Comparison of ENCODE assay signal across 21 cellular contexts in genomic region chr3:117534138-117534537, GRCh38.
DNase-seq lines count a peak whose midpoint lies in the region; ATAC-seq, FAIRE-seq and TF ChIP-seq lines count a peak whose summit lies in the region.
"Had no signal": no experiment of that assay in that cellular context is flagged by ENCODE, and none has a peak within 500 bp of the region (broad histone marks: within the 10 kb centered on the region; RNA-seq: fewer than 3 reads in every experiment).

No MANE protein-coding gene starts in this region.

- FAIRE-seq in HepG2 (lab: Jason Lieb, UNC), result no peak
- FAIRE-seq in RCC 7860 (lab: Jason Lieb, UNC), result peak; percentile 11
- no peak for FAIRE-seq in H1 (lab: Jason Lieb, UNC)
- FAIRE-seq: D721Med, G401.6, GM12891, GM19239 had no signal

- no peak overlapping the region for H2BK120ac ChIP-seq in H1 (replicated peaks; ENCODE audit: low read depth, low read length)

- H3K18ac ChIP-seq in H1 (ENCODE audit: extremely low read depth, low read length), result no peak overlapping the region

- POLR2A ChIA-PET in HepG2 (lab: Yijun Ruan, JAX) (no interaction called here), H1 (lab: Charles Lee; ENCODE audit: partially characterized antibody) (no interaction called here)

- H3K23me2 ChIP-seq in H1 (ENCODE audit: low read depth, low read length), result no peaks in the 10 kb centered on the region

- H2AFZ ChIP-seq in HepG2 (ENCODE audit: low read length) (no peak overlapping the region), H1 (ENCODE audit: low read length) (no peak overlapping the region)

- intact Hi-C loops in HepG2 (cut with micrococcal nuclease; ENCODE audit: unreplicated experiment), result no loop called here
- intact Hi-C loops in right lobe of liver (cut with DNase I), result no loop called here

- H3K9me3 ChIP-seq in HepG2 (ENCODE audit: low read length), result no peaks in the 10 kb centered on the region
- H3K9me3 ChIP-seq in right lobe of liver, result no peaks in the 10 kb centered on the region
- H3K9me3 ChIP-seq in H1 (ENCODE audit: insufficient read depth in 2 of 2, low read depth in 1 of 2, low read length in 1 of 2), result no peaks in the 10 kb centered on the region
- H3K9me3 ChIP-seq: BE2C, BLaER1, Caco-2 had no signal

- no peak overlapping the region for H4K8ac ChIP-seq in H1 (ENCODE audit: extremely low read depth, insufficient read depth, low read length)

- H3K79me2 ChIP-seq in HepG2 (ENCODE audit: insufficient read depth, low read length) (no peaks in the 10 kb centered on the region), H1 (ENCODE audit: control insufficient read depth in 1 of 2, insufficient read depth in 2 of 2, low read length in 2 of 2) (no peaks in the 10 kb centered on the region)

- TF ChIP-seq RAD21 in HepG2 (CRISPR knock-in tag; IDR thresholded peaks at IDR 0.05) (no peak), H1 (IDR thresholded peaks at IDR 0.05 in 1 of 2, conservative IDR thresholded peaks at IDR 0.05 in 1 of 2; ENCODE audit: low read depth in 2 of 2, low read length in 2 of 2) (no peak)

- TF ChIP-seq CTCF in HepG2 (CRISPR knock-in tag; IDR thresholded peaks at IDR 0.05), result no peak
- no peak for TF ChIP-seq CTCF in right lobe of liver (IDR thresholded peaks at IDR 0.05)
- TF ChIP-seq CTCF in H1 (IDR thresholded peaks at IDR 0.05; ENCODE audit: control extremely low read depth in 1 of 3, insufficient read depth in 1 of 3, low read depth in 1 of 3, low read length in 3 of 3), result no peak

- H3K56ac ChIP-seq in H1 (replicated peaks; ENCODE audit: insufficient read length, low read depth, low read length), result no peak overlapping the region

- no peak overlapping the region for H3K14ac ChIP-seq in H1 (ENCODE audit: insufficient read length)

- H3K4ac ChIP-seq in H1 (replicated peaks; ENCODE audit: insufficient read length, low read depth, low read length), result no peak overlapping the region

- TF ChIP-seq EP300 in HepG2 (IDR thresholded peaks at IDR 0.05; ENCODE audit: low read depth in 2 of 2, low read length in 2 of 2) (no peak), HepG2 (CRISPR knock-in tag; IDR thresholded peaks at IDR 0.05; ENCODE audit: borderline replicate concordance) (no peak), H1 (IDR thresholded peaks at IDR 0.05; ENCODE audit: borderline replicate concordance in 1 of 2, low read depth in 2 of 2, low read length in 2 of 2) (no peak)

- H3K9ac ChIP-seq in HepG2 (ENCODE audit: insufficient read depth, low read depth, low read length) (no peak overlapping the region), H1 (replicated peaks in 1 of 4; ENCODE audit: extremely low read depth in 1 of 4, low read depth in 3 of 4, low read length in 3 of 4) (no peak overlapping the region)
- H3K9ac ChIP-seq: BLaER1 had no signal

- no peak overlapping the region for H3K23ac ChIP-seq in H1 (ENCODE audit: insufficient read length)

- no peaks in the 10 kb centered on the region for H3K79me1 ChIP-seq in H1 (ENCODE audit: low read depth, low read length)

- no peak overlapping the region for H3K4me3 ChIP-seq in HepG2 (replicated peaks in 1 of 3; ENCODE audit: insufficient read depth in 1 of 3, low read depth in 2 of 3, low read length in 3 of 3)
- no peak overlapping the region for H3K4me3 ChIP-seq in right lobe of liver
- no peak overlapping the region for H3K4me3 ChIP-seq in H1 (ENCODE audit: extremely low read depth in 1 of 4, insufficient read depth in 2 of 4, low read depth in 3 of 4, low read length in 4 of 4)
- H3K4me3 ChIP-seq: BLaER1 had no signal

- H3K36me3 ChIP-seq in HepG2 (replicated peaks in 1 of 2; ENCODE audit: control insufficient read depth in 1 of 2, insufficient read depth in 2 of 2, low read length in 2 of 2) (no peaks in the 10 kb centered on the region), right lobe of liver (no peaks in the 10 kb centered on the region), H1 (ENCODE audit: control insufficient read depth in 2 of 4, insufficient read depth in 4 of 4, low read length in 3 of 4) (no peaks in the 10 kb centered on the region)
- H3K36me3 ChIP-seq: BE2C, BLaER1 had no signal

- no peak overlapping the region for H2BK5ac ChIP-seq in H1 (ENCODE audit: low read depth, low read length)

- CTCF ChIA-PET in HepG2 (lab: Yijun Ruan, JAX; ENCODE audit: low intra/inter-chr PET ratio, low total read pairs), result no interaction called here
- CTCF ChIA-PET in H1 (lab: Charles Lee; ENCODE audit: partially characterized antibody), result interaction anchor here (1.2 to 3.1 kb wide), 3 partner anchors 9 to 518 kb away, joined by 4 to 13 read pairs (median 5); no protein-coding TSS in a partner anchor

- no peaks in the 10 kb centered on the region for H3K4me1 ChIP-seq in HepG2 (ENCODE audit: insufficient read depth, low read length)
- H3K4me1 ChIP-seq in right lobe of liver, result no peaks in the 10 kb centered on the region
- no peaks in the 10 kb centered on the region for H3K4me1 ChIP-seq in H1 (replicated peaks in 1 of 4; ENCODE audit: control insufficient read depth in 3 of 4, insufficient read depth in 4 of 4, low read length in 3 of 4)
- H3K4me1 ChIP-seq: BLaER1, Caco-2 had no signal

- H4K5ac ChIP-seq in H1 (ENCODE audit: insufficient read length, low read depth, low read length), result no peak overlapping the region

- no peak overlapping the region for H2AK5ac ChIP-seq in H1 (ENCODE audit: low read depth, low read length)

- H2BK12ac ChIP-seq in H1 (ENCODE audit: low read depth, low read length), result no peak overlapping the region

- no peak overlapping the region for H2BK20ac ChIP-seq in H1 (ENCODE audit: low read length)

- H2BK15ac ChIP-seq in H1 (ENCODE audit: low read length), result no peak overlapping the region

- in situ Hi-C loops in HepG2 (cut with HindIII; ENCODE audit: extremely low pct_ligation_motif_present, low pct_unique_long_range_greater_than_20kb), result no loop called here

- BruUV-seq in HepG2 (replicated peaks; lab: Mats Ljungman, UMichigan), result no TSS peak

- DNase-seq in HepG2 (ENCODE audit: low spot score) (no peak), right lobe of liver (no peak), RCC 7860 (ENCODE audit: low spot score) (no peak), H1 (ENCODE audit: low read depth in 1 of 2, low spot score in 2 of 2) (no peak)
- DNase-seq in activated naive CD4-positive, alpha-beta T cell (lab: John Stamatoyannopoulos, UW), result no peak
- DNase-seq: ACHN; BE2C; C1 segment of cervical spinal cord; Caco-2; Calu3; CD4-positive, alpha-beta T cell; CD8-positive, alpha-beta T cell; DMS79 treated with DMSO at 0.1 percent for 48 hours; GF-D8 had no signal

- no peak overlapping the region for H4K91ac ChIP-seq in H1 (replicated peaks; ENCODE audit: insufficient read length, low read length)

- H3K27me3 ChIP-seq in HepG2 (ENCODE audit: control insufficient read depth in 1 of 2, insufficient read depth in 2 of 2, low read length in 2 of 2) (no peaks in the 10 kb centered on the region), right lobe of liver (no peaks in the 10 kb centered on the region), H1 (replicated peaks in 1 of 4; ENCODE audit: control insufficient read depth in 3 of 4, extremely low read depth in 1 of 4, insufficient read depth in 3 of 4, low read length in 3 of 4) (peaks cover 0 to 2% (median 0%) of the 10 kb centered on the region in 4 experiments; a peak in 2 of 7 replicates)
- H3K27me3 ChIP-seq: BE2C, BLaER1 had no signal

- TF ChIP-seq POLR2A in HepG2 (IDR thresholded peaks at IDR 0.05; ENCODE audit: insufficient read depth in 1 of 2, low read depth in 2 of 2, low read length in 2 of 2) (no peak), right lobe of liver (IDR thresholded peaks at IDR 0.05) (no peak), H1 (IDR thresholded peaks at IDR 0.05; ENCODE audit: control extremely low read depth in 1 of 2, low read depth in 2 of 2, low read length in 2 of 2) (no peak)

- no peaks in the 10 kb centered on the region for H4K20me1 ChIP-seq in HepG2 (ENCODE audit: insufficient read depth, low read length)
- no peaks in the 10 kb centered on the region for H4K20me1 ChIP-seq in H1 (replicated peaks in 1 of 2; ENCODE audit: control insufficient read depth in 1 of 2, insufficient read depth in 2 of 2, low read length in 2 of 2)
- H4K20me1 ChIP-seq: BLaER1 had no signal

- 0% methylated on average over 1 of the region's 1 CpG for WGBS in HepG2 (ENCODE audit: low lambda C conversion rate)
- 30% methylated on average over 1 of the region's 1 CpG for WGBS in right lobe of liver (ENCODE audit: insufficient coverage, low coverage, low lambda C conversion rate, missing lambda C conversion rate)
- 78% methylated on average over 1 of the region's 1 CpG; no CpG with 5 or more reads in 1 of the 2 experiments for WGBS in H1 (ENCODE audit: extremely low coverage in 1 of 2, insufficient coverage in 1 of 2, insufficient read length in 1 of 2, insufficient replicate concordance in 2 of 2, low coverage in 1 of 2, low lambda C conversion rate in 2 of 2, missing lambda C conversion rate in 1 of 2), 2 experiments

- H3K27ac ChIP-seq in HepG2 (ENCODE audit: extremely low read length, insufficient read depth, low read length) (no peak overlapping the region), right lobe of liver (no peak overlapping the region), H1 (ENCODE audit: low read depth, low read length) (no peak overlapping the region)
- H3K27ac ChIP-seq: 22Rv1, BLaER1 had no signal

- no peak overlapping the region for H3K4me2 ChIP-seq in HepG2 (ENCODE audit: low read depth, low read length)
- no peak overlapping the region for H3K4me2 ChIP-seq in H1 (ENCODE audit: insufficient read depth in 1 of 2, low read depth in 2 of 2, low read length in 2 of 2)
- H3K4me2 ChIP-seq: BLaER1 had no signal

- ATAC-seq in HepG2, result no peak
- no peak for ATAC-seq in right lobe of liver
- ATAC-seq in GM21367 (IDR thresholded peaks at IDR 0.05; ENCODE audit: unreplicated experiment), result no peak
- ATAC-seq: CD8-positive, alpha-beta T cell had no signal

TF ChIP-seq in H1, 55 proteins besides CTCF, POLR2A, EP300 and RAD21:
- TF ChIP-seq MAFK (IDR thresholded peaks at IDR 0.05; ENCODE audit: low read depth, low read length) (peak; percentile 91), GTF2F1 (IDR thresholded peaks at IDR 0.05; ENCODE audit: borderline replicate concordance, low read depth, low read length) (no peak), TEAD4 (IDR thresholded peaks at IDR 0.05; ENCODE audit: low read depth, low read length) (no peak), TCF12 (IDR thresholded peaks at IDR 0.05; ENCODE audit: low read depth, low read length) (no peak)

Comparison
In these comparisons a context has a peak if more than half of its experiments do, and no peak if none do; other contexts are left out.
1. Of the 41 proteins assayed by ChIP-seq in both HepG2 and H1: peak only in HepG2: none; only in H1: none; in both: MAFK; in neither: 40.